ENCODE assay signal across 13 cellular contexts in the genomic region with DNA sequence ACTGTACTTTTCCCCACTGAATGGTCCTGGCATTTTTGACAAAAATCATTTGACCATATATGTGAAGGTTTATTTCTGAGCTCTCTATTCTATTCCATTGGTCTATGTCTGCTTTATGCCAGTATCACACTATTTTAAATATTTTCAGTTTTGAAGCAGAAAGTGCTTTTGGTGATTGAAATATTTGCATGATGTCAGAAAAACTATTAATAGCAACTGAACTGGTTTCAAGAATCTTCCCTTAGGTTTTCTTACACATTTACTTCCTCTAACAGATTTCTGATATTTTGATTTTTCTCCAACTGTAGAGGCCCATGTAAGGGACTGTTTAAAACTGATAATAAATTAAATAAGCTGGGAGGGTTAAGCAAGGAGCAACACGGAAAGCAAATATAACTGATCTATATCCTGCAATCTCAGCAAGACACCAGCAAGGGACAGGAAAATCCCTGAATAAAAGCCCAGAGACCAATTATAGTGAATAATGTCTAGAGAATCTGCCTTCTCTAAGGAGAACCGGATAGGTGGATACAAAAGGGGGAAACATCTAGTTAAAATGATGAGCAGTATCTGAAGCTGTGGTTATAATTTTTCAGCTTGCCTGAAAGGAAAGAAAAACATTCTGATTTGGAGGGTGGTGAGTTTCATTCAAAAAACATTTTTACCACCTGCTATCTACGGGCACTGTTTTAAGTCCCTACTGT.
DNase-seq lines count a peak whose midpoint lies in the region; ATAC-seq and TF ChIP-seq lines count a peak whose summit lies in the region.
"Had no signal": no experiment of that assay in that cellular context is flagged by ENCODE, and none has a peak within 500 bp of the region (broad histone marks: within the 10 kb centered on the region; RNA-seq: fewer than 3 reads in every experiment).

No MANE protein-coding gene starts in this region.

- H3K4me1 ChIP-seq in mucosa of stomach (ENCODE audit: control insufficient read depth, insufficient read depth, low read length), result peaks cover 5% of the 10 kb centered on the region

- TF ChIP-seq CTCF in AG10803 (conservative IDR thresholded peaks at IDR 0.05; ENCODE audit: low read length) (no peak), GM20000 (IDR thresholded peaks at IDR 0.05; ENCODE audit: extremely low read depth, missing control alignments) (no peak), astrocyte of the spinal cord (IDR thresholded peaks at IDR 0.05; ENCODE audit: low read depth, low read length) (no peak)

- peak overlapping the region; percentile 22 for H3K9ac ChIP-seq in mucosa of stomach (ENCODE audit: low read length)

- in situ Hi-C loops in astrocyte of the spinal cord (cut with HindIII; ENCODE audit: low sequenced_read_pairs), result no loop called here

- no peaks in the 10 kb centered on the region for H3K36me3 ChIP-seq in mucosa of stomach (ENCODE audit: control insufficient read depth, insufficient read depth, low read length)

- H3K36me3 Mint-ChIP-seq in activated T-helper 2 cell treated with anti-CD3 and anti-CD28 coated beads, Interferon-gamma antibody, Interleukin-2, Interleukin-4, amounts not matched to agents 10 μg/mL and 5 μg/mL and 100 μg/mL, durations not matched to agents 14 hours and 24 hours and 36 hours (ENCODE audit: low read depth), result no peaks in the 10 kb centered on the region
- H3K36me3 Mint-ChIP-seq: activated naive CD4-positive, alpha-beta T cell treated with anti-CD3 and anti-CD28 coated beads, Interleukin-2, amount 50 U/mL, for 72 hours had no signal

- intact Hi-C loops in activated T-helper 2 cell treated with anti-CD3 and anti-CD28 coated beads, Interferon-gamma antibody, Interleukin-2, Interleukin-4, amounts not matched to agents 10 μg/mL and 5 μg/mL and 100 μg/mL, durations not matched to agents 14 hours and 24 hours and 36 hours (cut with micrococcal nuclease), result no loop called here

- no peaks in the 10 kb centered on the region for H3K27me3 ChIP-seq in mucosa of stomach (ENCODE audit: control insufficient read depth, insufficient read depth, low read length)

- H3K4me3 Mint-ChIP-seq in activated T-helper 2 cell treated with anti-CD3 and anti-CD28 coated beads, Interferon-gamma antibody, Interleukin-2, Interleukin-4, amounts not matched to agents 10 μg/mL and 5 μg/mL and 100 μg/mL, durations not matched to agents 14 hours and 24 hours and 36 hours (ENCODE audit: low read depth), result no peak overlapping the region

- peak; percentile 25 for DNase-seq in AG10803 (ENCODE audit: low read depth)
- DNase-seq in GM20000 (ENCODE audit: low spot score), result peak; percentile 43
- DNase-seq in astrocyte of the spinal cord (ENCODE audit: low read depth, low spot score), result peak; percentile 31
- DNase-seq in DMS153 (lab: John Stamatoyannopoulos, UW), result no peak
- no peak for DNase-seq in NCI-H524 treated with DMSO at 0.1 percent for 48 hours (lab: John Stamatoyannopoulos, UW)
- DNase-seq in activated T-helper 2 cell treated with anti-CD3 and anti-CD28 coated beads, Interferon-gamma antibody, Interleukin-2, Interleukin-4, amounts not matched to agents 10 μg/mL and 5 μg/mL and 100 μg/mL, durations not matched to agents 14 hours and 24 hours and 36 hours (ENCODE audit: low spot score), result no peak
- DNase-seq: C1 segment of cervical spinal cord, left cardiac atrium, occipital lobe, T1000 had no signal

- ATAC-seq in GM19467 (IDR thresholded peaks at IDR 0.05; ENCODE audit: unreplicated experiment), result no peak
- ATAC-seq: activated naive CD4-positive, alpha-beta T cell treated with anti-CD3 and anti-CD28 coated beads, Interleukin-2, amount 50 U/mL, for 72 hours; left cardiac atrium had no signal

- H3K27me3 Mint-ChIP-seq in activated T-helper 2 cell treated with anti-CD3 and anti-CD28 coated beads, Interferon-gamma antibody, Interleukin-2, Interleukin-4, amounts not matched to agents 10 μg/mL and 5 μg/mL and 100 μg/mL, durations not matched to agents 14 hours and 24 hours and 36 hours (ENCODE audit: low read depth), result no peaks in the 10 kb centered on the region

- H3K27ac Mint-ChIP-seq in activated T-helper 2 cell treated with anti-CD3 and anti-CD28 coated beads, Interferon-gamma antibody, Interleukin-2, Interleukin-4, amounts not matched to agents 10 μg/mL and 5 μg/mL and 100 μg/mL, durations not matched to agents 14 hours and 24 hours and 36 hours, result no peak overlapping the region
- H3K27ac Mint-ChIP-seq: activated naive CD4-positive, alpha-beta T cell treated with anti-CD3 and anti-CD28 coated beads, Interleukin-2, amount 50 U/mL, for 72 hours had no signal

- H3K9me3 Mint-ChIP-seq in activated T-helper 2 cell treated with anti-CD3 and anti-CD28 coated beads, Interferon-gamma antibody, Interleukin-2, Interleukin-4, amounts not matched to agents 10 μg/mL and 5 μg/mL and 100 μg/mL, durations not matched to agents 14 hours and 24 hours and 36 hours, result no peaks in the 10 kb centered on the region
- H3K9me3 Mint-ChIP-seq: activated naive CD4-positive, alpha-beta T cell treated with anti-CD3 and anti-CD28 coated beads, Interleukin-2, amount 50 U/mL, for 72 hours had no signal

- H3K4me1 Mint-ChIP-seq in activated T-helper 2 cell treated with anti-CD3 and anti-CD28 coated beads, Interferon-gamma antibody, Interleukin-2, Interleukin-4, amounts not matched to agents 10 μg/mL and 5 μg/mL and 100 μg/mL, durations not matched to agents 14 hours and 24 hours and 36 hours (ENCODE audit: low read depth), result peaks cover 1% of the 10 kb centered on the region

- no peaks in the 10 kb centered on the region for H3K9me3 ChIP-seq in mucosa of stomach (ENCODE audit: control insufficient read depth, low read length)

- H3K4me3 ChIP-seq in AG10803 (ENCODE audit: low read length) (no peak overlapping the region), astrocyte of the spinal cord (ENCODE audit: low read depth, low read length) (no peak overlapping the region), mucosa of stomach (ENCODE audit: low read length) (no peak overlapping the region)

Comparison
In these comparisons a context has a peak if more than half of its experiments do, and no peak if none do; other contexts are left out.
1. DNase-seq: peak in AG10803 (single experiment), GM20000 (single experiment) and astrocyte of the spinal cord (single experiment); none in DMS153 (single experiment), NCI-H524 treated with DMSO at 0.1 percent for 48 hours (single experiment) and activated T-helper 2 cell treated with anti-CD3 and anti-CD28 coated beads, Interferon-gamma antibody, Interleukin-2, Interleukin-4, amounts not matched to agents 10 μg/mL and 5 μg/mL and 100 μg/mL, durations not matched to agents 14 hours and 24 hours and 36 hours (single experiment).